In the genomic region with DNA sequence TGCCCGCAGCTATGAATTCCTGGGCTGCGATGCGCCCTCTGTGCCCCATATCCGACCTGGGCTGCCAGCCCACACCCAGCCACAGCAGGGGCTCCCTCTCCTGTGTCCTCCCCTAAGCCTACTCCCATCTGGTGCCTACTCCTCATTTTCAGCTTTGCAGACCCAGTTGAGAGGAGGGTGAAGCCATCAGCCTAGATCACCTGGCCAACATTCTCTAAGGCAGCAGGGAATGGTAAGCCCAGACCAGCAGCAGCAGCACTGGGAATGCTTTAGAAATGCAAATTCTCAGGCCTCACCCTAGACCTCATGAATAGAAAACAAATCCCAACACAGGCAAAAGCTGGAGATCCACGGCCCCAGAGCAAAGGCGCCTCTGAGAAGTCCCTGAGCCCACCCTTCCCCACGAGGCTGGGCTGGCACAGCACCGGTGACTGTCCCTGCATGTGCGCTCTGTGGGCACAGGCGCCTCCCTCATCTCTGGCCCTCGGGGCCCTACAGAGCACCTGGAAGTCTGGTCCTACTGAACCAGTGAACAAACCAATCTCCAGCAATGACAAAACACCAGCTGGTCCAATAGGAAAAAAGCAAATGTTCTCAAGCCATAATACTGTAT, we compare ENCODE assay signal across 19 cellular contexts.
"Had no signal": no experiment of that assay in that cellular context is flagged by ENCODE, and none has a peak within 500 bp of the region (broad histone marks: within the 10 kb centered on the region; RNA-seq: fewer than 3 reads in every experiment).

No MANE protein-coding gene starts in this region.

- H3K4me3 ChIP-seq: esophagus squamous epithelium, gastroesophageal sphincter, lung, ovary had no signal

- H3K27me3 Mint-ChIP-seq: effector memory CD8-positive, alpha-beta T cell; progenitor cell of endocrine pancreas had no signal

- H3K27ac Mint-ChIP-seq: effector memory CD8-positive, alpha-beta T cell; nephron progenitor cell; progenitor cell of endocrine pancreas had no signal

- H3K36me3 ChIP-seq: esophagus squamous epithelium, gastroesophageal sphincter, ovary had no signal

- DNase-seq: central memory CD4-positive, alpha-beta T cell; cortex of kidney; effector memory CD8-positive, alpha-beta T cell; esophagus squamous epithelium; foreskin fibroblast; left ventricle myocardium superior; mesendoderm; naive thymus-derived CD4-positive, alpha-beta T cell; nephron progenitor cell; ovary; right cardiac atrium; small intestine; stimulated activated CD4-positive, alpha-beta T cell treated with anti-CD3 and anti-CD28 coated beads, Interleukin-12 subunit alpha, Interleukin-12 subunit beta, amount 100 ng/mL, for 4 hours; stimulated activated naive CD4-positive, alpha-beta T cell; trophoblast cell had no signal

- H3K27ac ChIP-seq: epithelial cell of prostate, esophagus squamous epithelium, gastroesophageal sphincter, ovary had no signal

- H3K4me1 ChIP-seq: esophagus squamous epithelium, gastroesophageal sphincter had no signal

- H3K9me3 ChIP-seq: esophagus squamous epithelium, gastroesophageal sphincter, ovary had no signal

- ATAC-seq: effector memory CD8-positive, alpha-beta T cell; gastroesophageal sphincter; left ventricle myocardium superior; naive thymus-derived CD4-positive, alpha-beta T cell; right cardiac atrium had no signal

- H3K4me3 Mint-ChIP-seq: effector memory CD8-positive, alpha-beta T cell; naive thymus-derived CD4-positive, alpha-beta T cell; nephron progenitor cell had no signal

- H3K36me3 Mint-ChIP-seq: naive thymus-derived CD4-positive, alpha-beta T cell had no signal

- H3K27me3 ChIP-seq: esophagus squamous epithelium, ovary had no signal

- H3K9me3 Mint-ChIP-seq: nephron progenitor cell had no signal

- H3K4me1 Mint-ChIP-seq: naive thymus-derived CD4-positive, alpha-beta T cell had no signal
